ENCODE assay signal across 17 cellular contexts in genomic region chr14:89644641-89645040, GRCh38.
DNase-seq lines count a peak whose midpoint lies in the region; ATAC-seq and TF ChIP-seq lines count a peak whose summit lies in the region.
"Had no signal": no experiment of that assay in that cellular context is flagged by ENCODE, and none has a peak within 500 bp of the region (broad histone marks: within the 10 kb centered on the region; RNA-seq: fewer than 3 reads in every experiment).

No MANE protein-coding gene starts in this region.

- H3K27me3 Mint-ChIP-seq in activated T-cell treated with anti-CD3 and anti-CD28 coated beads, Interleukin-2, amount 50 U/mL, for 72 hours (ENCODE audit: low read depth) = no peaks in the 10 kb centered on the region

- TF ChIP-seq CTCF in mucosa of descending colon (IDR thresholded peaks at IDR 0.05) (no peak), adrenal gland (IDR thresholded peaks at IDR 0.05) (no peak)

- intact Hi-C loops in mucosa of descending colon (cut with DNase I, micrococcal nuclease) (no loop called here), adrenal gland (cut with DNase I) (no loop called here)

- no peak for DNase-seq in activated T-cell treated with anti-CD3 and anti-CD28 coated beads, Interleukin-2, amount 50 U/mL, for 72 hours
- DNase-seq in activated T-cell treated with anti-CD3 and anti-CD28 coated beads for 4 hours (no peak), NCI-H748 treated with DMSO at 0.1 percent for 48 hours (lab: John Stamatoyannopoulos, UW) (peak; percentile 30), mucosa of descending colon (no peak), mesenteric fat pad (ENCODE audit: low spot score) (no peak), SW480 (ENCODE audit: low spot score) (no peak), adrenal gland (no peak)
- DNase-seq: 8988T; CD8-positive, alpha-beta T cell; DMS 273 treated with DMSO at 0.1 percent for 48 hours; DMS53; DND-41; EL; H9 had no signal

- no peaks in the 10 kb centered on the region for H3K36me3 ChIP-seq in mucosa of descending colon (ENCODE audit: low read depth)
- no peaks in the 10 kb centered on the region for H3K36me3 ChIP-seq in adrenal gland (replicated peaks in 1 of 2)
- H3K36me3 ChIP-seq: BLaER1 had no signal

- no peak for ATAC-seq in activated T-cell treated with anti-CD3 and anti-CD28 coated beads, Interleukin-2, amount 50 U/mL, for 72 hours (replicated peaks in 1 of 2)
- ATAC-seq in mucosa of descending colon = peak; percentile 9
- ATAC-seq: CD8-positive, alpha-beta T cell; GM12878 had no signal

- H3K4me1 ChIP-seq in mucosa of descending colon (ENCODE audit: low read depth) (peaks cover 4% of the 10 kb centered on the region), adrenal gland (replicated peaks in 1 of 2) (no peaks in the 10 kb centered on the region)

- H3K9me3 Mint-ChIP-seq in activated T-cell treated with anti-CD3 and anti-CD28 coated beads, Interleukin-2, amount 50 U/mL, for 72 hours = peaks cover 0 to 7% of the 10 kb centered on the region in 2 donors
- H3K9me3 Mint-ChIP-seq: CD8-positive, alpha-beta T cell; H9 had no signal

- peaks cover 7 to 28% of the 10 kb centered on the region in 2 donors for H3K36me3 Mint-ChIP-seq in activated T-cell treated with anti-CD3 and anti-CD28 coated beads, Interleukin-2, amount 50 U/mL, for 72 hours (ENCODE audit: insufficient read depth in 2 of 2)
- H3K36me3 Mint-ChIP-seq: CD8-positive, alpha-beta T cell had no signal

- no peak overlapping the region for H3K4me3 ChIP-seq in mucosa of descending colon
- no peak overlapping the region for H3K4me3 ChIP-seq in adrenal gland
- H3K4me3 ChIP-seq: BLaER1, GM12878 had no signal

- H3K9me3 ChIP-seq in mucosa of descending colon (no peaks in the 10 kb centered on the region), adrenal gland (replicated peaks in 1 of 3) (no peaks in the 10 kb centered on the region)

- H3K27ac ChIP-seq in adrenal gland = no peak overlapping the region
- H3K27ac ChIP-seq: BLaER1 had no signal

- no peak overlapping the region for H3K4me3 Mint-ChIP-seq in activated T-cell treated with anti-CD3 and anti-CD28 coated beads, Interleukin-2, amount 50 U/mL, for 72 hours
- H3K4me3 Mint-ChIP-seq: CD14-positive monocyte; CD8-positive, alpha-beta T cell; H9 had no signal

- H3K27me3 ChIP-seq in adrenal gland = no peaks in the 10 kb centered on the region
- H3K27me3 ChIP-seq: BLaER1 had no signal

- H3K4me1 Mint-ChIP-seq in activated T-cell treated with anti-CD3 and anti-CD28 coated beads, Interleukin-2, amount 50 U/mL, for 72 hours (ENCODE audit: low read depth) = peaks cover 60% of the 10 kb centered on the region
- H3K4me1 Mint-ChIP-seq: CD14-positive monocyte had no signal

- 86 to 89% (median 89%) methylated on average over 4 of the region's 4 CpGs for WGBS in adrenal gland, 4 donors

- no peak for TF ChIP-seq POLR2A in adrenal gland (IDR thresholded peaks at IDR 0.05)

- H3K27ac Mint-ChIP-seq in activated T-cell treated with anti-CD3 and anti-CD28 coated beads, Interleukin-2, amount 50 U/mL, for 72 hours = peak overlapping the region; percentile 14
- H3K27ac Mint-ChIP-seq: CD14-positive monocyte; CD8-positive, alpha-beta T cell; H9 had no signal
